ENCODE assay signal across 27 cellular contexts in the genomic region with DNA sequence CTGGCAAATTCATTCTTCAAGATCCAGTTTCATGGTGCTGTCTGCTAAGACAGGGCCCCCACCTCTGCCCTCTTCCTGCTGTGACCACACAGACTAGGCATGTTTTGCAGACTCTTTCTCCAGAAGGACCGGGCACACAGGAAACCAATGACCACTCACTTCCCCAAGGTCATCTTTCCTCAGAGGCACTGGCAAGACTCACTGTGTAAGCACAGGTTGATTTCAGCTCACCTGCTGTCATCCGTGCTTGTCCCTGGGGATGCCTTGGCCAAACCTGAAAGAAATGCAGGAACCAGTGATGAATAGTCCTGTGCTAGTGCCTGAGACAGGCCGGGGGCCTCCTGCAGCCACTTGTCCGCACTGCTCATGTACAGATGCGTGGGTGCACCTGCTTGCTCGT. TPM values are rescaled to one million over a fixed set of nuclear protein-coding genes. Genes with fewer than 3 reads are reported as not detected.
A peak's percentile ranks its signal among the peaks of the same experiment; 100 is the strongest.
DNase-seq lines count a peak whose midpoint lies in the region; TF ChIP-seq lines count a peak whose summit lies in the region.
"Had no signal": no experiment of that assay in that cellular context is flagged by ENCODE, and none has a peak within 500 bp of the region (broad histone marks: within the 10 kb centered on the region; RNA-seq: fewer than 3 reads in every experiment).

No MANE protein-coding gene starts in this region.

- no peak overlapping the region for H3K27ac ChIP-seq in colonic mucosa
- H3K27ac ChIP-seq: SJSA1, thyroid gland had no signal

- H3K9ac ChIP-seq in colonic mucosa (ENCODE audit: low read depth in 2 of 2, low read length in 2 of 2), result no peak overlapping the region

- no peaks in the 10 kb centered on the region for H3K4me1 ChIP-seq in colonic mucosa

- H3K36me3 ChIP-seq in colonic mucosa, result no peaks in the 10 kb centered on the region
- H3K36me3 ChIP-seq: SJSA1, thyroid gland had no signal

- intact Hi-C loops in colonic mucosa (cut with DNase I), result no loop called here

- no peak for TF ChIP-seq CTCF in colonic mucosa (IDR thresholded peaks at IDR 0.05)

- no peaks in the 10 kb centered on the region for H3K27me3 ChIP-seq in colonic mucosa
- H3K27me3 ChIP-seq: SJSA1, thyroid gland had no signal

- DNase-seq in Ammon's horn (ENCODE audit: low spot score) (peak; percentile 1), GM03348 (ENCODE audit: low spot score) (peak; percentile 4), colonic mucosa (peak; percentile 10), mesenteric fat pad (ENCODE audit: low spot score) (peak; percentile 72), DMS153 (lab: John Stamatoyannopoulos, UW) (no peak), COR-L47 (lab: John Stamatoyannopoulos, UW) (no peak), KG1 (lab: John Stamatoyannopoulos, UW) (no peak), cerebellar nuclear complex (lab: John Stamatoyannopoulos, UW) (no peak)
- DNase-seq: activated CD4-positive, alpha-beta T cell treated with anti-CD3 and anti-CD28 coated beads, Interleukin-2, amount 50 U/mL, for 48 hours; activated naive CD4-positive, alpha-beta T cell treated with anti-CD3 and anti-CD28 coated beads for 36 hours; aorta; central memory CD4-positive, alpha-beta T cell; DMS79; erythroblast; HCEC 1CT; left cardiac atrium; NCI-H82; stimulated activated CD4-positive, alpha-beta T cell treated with anti-CD3 and anti-CD28 coated beads, Interleukin-1b, Interleukin-23, amount 100 ng/mL, for 48 hours; stimulated activated naive CD4-positive, alpha-beta T cell treated with Interleukin-2 at 50 U/mL for 16 hours; thyroid gland had no signal

- no peaks in the 10 kb centered on the region for H3K9me3 ChIP-seq in colonic mucosa
- H3K9me3 ChIP-seq: SJSA1, thyroid gland had no signal

- H3K4me3 ChIP-seq in colonic mucosa, result no peak overlapping the region
- H3K4me3 ChIP-seq: SJSA1, thyroid gland had no signal

RNA-seq across cellular contexts. Expression of a gene that starts 33.5 kb away (rescaled TPM):
- 10 to 100 TPM; 21.8 to 40.3 TPM for total RNA-seq in colonic mucosa
- total RNA-seq in mesenteric fat pad, result 8.4 TPM

RNA-seq across cellular contexts. Expression of a gene that starts 41.2 kb away (rescaled TPM):
- total RNA-seq in colonic mucosa, result under 1 TPM in 1 of 2 donors, not detected in 1; 0.13 TPM
- total RNA-seq in mesenteric fat pad, result 0.19 TPM
- total RNA-seq: natural killer cell treated with Interleukin-12 subunit alpha and Interleukin-12 subunit beta and Interleukin-15 and Interleukin-18, amount 100 ng/mL, for 72 hours; SJSA1; T-helper 2 cell treated with Interferon-gamma antibody and Interleukin-4, amounts not matched to agents 100 ng/mL and 5 ng/mL, for 36 hours had no signal

RNA-seq across cellular contexts. Expression of a gene that starts 47.7 kb away (rescaled TPM):
- not detected for total RNA-seq in colonic mucosa
- total RNA-seq in mesenteric fat pad, result not detected
- total RNA-seq: activated naive CD4-positive, alpha-beta T cell treated with anti-CD3 and anti-CD28 coated beads for 36 hours; aorta; CD8-positive, alpha-beta T cell; frontal cortex; left cardiac atrium; mesothelial cell of epicardium; natural killer cell treated with Interleukin-12 subunit alpha and Interleukin-12 subunit beta and Interleukin-15 and Interleukin-18, amount 100 ng/mL, for 72 hours; SJSA1; T-helper 2 cell treated with Interferon-gamma antibody and Interleukin-4, amounts not matched to agents 100 ng/mL and 5 ng/mL, for 36 hours had no signal

RNA-seq across cellular contexts. Expression of a gene that starts 57.7 kb away (rescaled TPM):
- total RNA-seq in colonic mucosa, result not detected
- not detected for total RNA-seq in mesenteric fat pad
- total RNA-seq: activated naive CD4-positive, alpha-beta T cell treated with anti-CD3 and anti-CD28 coated beads for 36 hours; aorta; CD8-positive, alpha-beta T cell; frontal cortex; left cardiac atrium; natural killer cell treated with Interleukin-12 subunit alpha and Interleukin-12 subunit beta and Interleukin-15 and Interleukin-18, amount 100 ng/mL, for 72 hours; posterior vena cava; SJSA1; T-helper 2 cell treated with Interferon-gamma antibody and Interleukin-4, amounts not matched to agents 100 ng/mL and 5 ng/mL, for 36 hours had no signal

Comparison
In these comparisons a context has a peak if more than half of its experiments do, and no peak if none do; other contexts are left out.
1. DNase-seq: peak in Ammon's horn (single experiment), GM03348 (single experiment), colonic mucosa (single experiment) and mesenteric fat pad (single experiment); none in DMS153 (single experiment), COR-L47 (single experiment), KG1 (single experiment) and cerebellar nuclear complex (0 of 2).